ENCODE assay signal across 11 cellular contexts in genomic region chr12:8084351-8084750, GRCh38. TPM values are rescaled to one million over a fixed set of nuclear protein-coding genes. Genes with fewer than 3 reads are reported as not detected.
DNase-seq lines count a peak whose midpoint lies in the region; ATAC-seq and TF ChIP-seq lines count a peak whose summit lies in the region.
"Not testable (repeated sequence)": the region's sequence is repeated elsewhere in the genome, so short reads cannot be mapped to it uniquely, and the experiment has no call there.
"Had no signal": no experiment of that assay in that cellular context is flagged by ENCODE, and none has a peak within 500 bp of the region (broad histone marks: within the 10 kb centered on the region; RNA-seq: fewer than 3 reads in every experiment).

No MANE protein-coding gene starts in this region.

- CTCF ChIA-PET in HEK293 (lab: Yijun Ruan, JAX) = interaction anchor here (0.6 to 0.8 kb wide), 2 partner anchors 18 to 38 kb away, joined by 3 to 4 read pairs; no protein-coding TSS in a partner anchor
- CTCF ChIA-PET in activated CD8-positive, alpha-beta memory T cell treated with anti-CD3 and anti-CD28 coated beads, Interleukin-2, amount 10 ng/mL, durations not matched to agents 7 days and 5 days (lab: Charles Lee) = interaction anchor here (1.8 kb wide), 1 partner anchor 25 kb away, joined by 8 read pairs; no protein-coding TSS in a partner anchor

- H2AFZ ChIP-seq in neural cell (ENCODE audit: low read depth, low read length) = not testable (repeated sequence)

- not testable (repeated sequence) for H3K9me3 Mint-ChIP-seq in T-helper 2 cell treated with Interferon-gamma antibody and Interleukin-4, amounts not matched to agents 5 μg/mL and 100 μg/mL, for 36 hours; activated CD8-positive, alpha-beta memory T cell treated with anti-CD3 and anti-CD28 coated beads, Interleukin-2, amount 10 ng/mL, durations not matched to agents 7 days and 5 days (ENCODE audit: low read depth); activated naive CD4-positive, alpha-beta T cell treated with anti-CD3 and anti-CD28 coated beads, Interleukin-2, amount 50 U/mL, for 72 hours; glutamatergic neuron (ENCODE audit: unreplicated experiment)

- not testable (repeated sequence) for H3K9me3 ChIP-seq in BLaER1; HEK293 (ENCODE audit: control insufficient read depth, insufficient read depth, low read depth, low read length); neural cell (ENCODE audit: low read length)

- peaks cover 66% of the 10 kb centered on the region for H3K79me2 ChIP-seq in neural cell (replicated peaks; ENCODE audit: insufficient read depth, low read length)

- H3K36me3 ChIP-seq in BLaER1 (peaks cover 26% of the 10 kb centered on the region), HEK293 (ENCODE audit: control insufficient read depth in 2 of 2, insufficient read depth in 1 of 2, low read length in 2 of 2) (peaks cover 0 to 12% of the 10 kb centered on the region in 2 experiments; a peak in 2 of 3 replicates)
- not testable (repeated sequence) for H3K36me3 ChIP-seq in neural cell (ENCODE audit: insufficient read depth, low read length)

- not testable (repeated sequence) for TF ChIP-seq RAD21 in neural cell (conservative IDR thresholded peaks at IDR 0.05)

- H3K4me3 ChIP-seq in BLaER1; HEK293 (ENCODE audit: low read depth, low read length): not testable (repeated sequence)
- H3K4me3 ChIP-seq in neural cell (ENCODE audit: low read length) = peak overlapping the region; percentile 81

- H3K36me3 Mint-ChIP-seq in T-helper 2 cell treated with Interferon-gamma antibody and Interleukin-4, amounts not matched to agents 5 μg/mL and 100 μg/mL, for 36 hours (ENCODE audit: low read depth) = peaks cover 21% of the 10 kb centered on the region
- peaks cover 32% of the 10 kb centered on the region for H3K36me3 Mint-ChIP-seq in activated CD8-positive, alpha-beta memory T cell treated with anti-CD3 and anti-CD28 coated beads, Interleukin-2, amount 10 ng/mL, durations not matched to agents 7 days and 5 days
- H3K36me3 Mint-ChIP-seq in activated naive CD4-positive, alpha-beta T cell treated with anti-CD3 and anti-CD28 coated beads, Interleukin-2, amount 50 U/mL, for 72 hours = peaks cover 16 to 24% of the 10 kb centered on the region in 2 donors
- not testable (repeated sequence) for H3K36me3 Mint-ChIP-seq in glutamatergic neuron (ENCODE audit: unreplicated experiment)

- peaks cover 61% of the 10 kb centered on the region for H4K20me1 ChIP-seq in BLaER1
- H4K20me1 ChIP-seq in neural cell (ENCODE audit: insufficient read depth) = not testable (repeated sequence)

- H3K27ac Mint-ChIP-seq in T-helper 2 cell treated with Interferon-gamma antibody and Interleukin-4, amounts not matched to agents 5 μg/mL and 100 μg/mL, for 36 hours = peak overlapping the region; percentile 74
- peak overlapping the region; percentile 77 for H3K27ac Mint-ChIP-seq in activated CD8-positive, alpha-beta memory T cell treated with anti-CD3 and anti-CD28 coated beads, Interleukin-2, amount 10 ng/mL, durations not matched to agents 7 days and 5 days
- H3K27ac Mint-ChIP-seq in activated naive CD4-positive, alpha-beta T cell treated with anti-CD3 and anti-CD28 coated beads, Interleukin-2, amount 50 U/mL, for 72 hours = peak overlapping the region; percentile 50 to 100
- peak overlapping the region; percentile 40 for H3K27ac Mint-ChIP-seq in glutamatergic neuron (ENCODE audit: unreplicated experiment)

- not testable (repeated sequence) for TF ChIP-seq EP300 in neural cell (conservative IDR thresholded peaks at IDR 0.05; ENCODE audit: poor library complexity, severe bottlenecking)

- H3K9ac ChIP-seq in BLaER1; neural cell (ENCODE audit: low read length): not testable (repeated sequence)

- POLR2A ChIA-PET in HEK293 (lab: Yijun Ruan, JAX) = not testable (repeated sequence)

- not testable (repeated sequence) for H3K9me2 ChIP-seq in neural cell (ENCODE audit: insufficient read depth, low read length)

- peak overlapping the region; percentile 91 for H3K4me2 ChIP-seq in BLaER1
- peak overlapping the region; percentile 53 for H3K4me2 ChIP-seq in neural cell (ENCODE audit: low read length)

- not testable (repeated sequence) for TF ChIP-seq CTCF in HEK293 (tag by site-specific recombination; IDR thresholded peaks at IDR 0.05); glutamatergic neuron (IDR thresholded peaks at IDR 0.05; ENCODE audit: partially characterized antibody, unreplicated experiment); neural cell (IDR thresholded peaks at IDR 0.05; ENCODE audit: poor library complexity, severe bottlenecking)

- H3K4me1 Mint-ChIP-seq in T-helper 2 cell treated with Interferon-gamma antibody and Interleukin-4, amounts not matched to agents 5 μg/mL and 100 μg/mL, for 36 hours (ENCODE audit: low read depth) = peaks cover 53% of the 10 kb centered on the region
- H3K4me1 Mint-ChIP-seq in activated CD8-positive, alpha-beta memory T cell treated with anti-CD3 and anti-CD28 coated beads, Interleukin-2, amount 10 ng/mL, durations not matched to agents 7 days and 5 days = peaks cover 61% of the 10 kb centered on the region
- H3K4me1 Mint-ChIP-seq in glutamatergic neuron (ENCODE audit: low read depth, unreplicated experiment) = peaks cover 19% of the 10 kb centered on the region

- not testable (repeated sequence) for DNase-seq in T-helper 2 cell treated with Interferon-gamma antibody and Interleukin-4, amounts not matched to agents 5 μg/mL and 100 μg/mL, for 36 hours (ENCODE audit: low spot score); glutamatergic neuron
- peak; percentile 48 for DNase-seq in activated CD8-positive, alpha-beta memory T cell treated with anti-CD3 and anti-CD28 coated beads, Interleukin-2, amount 10 ng/mL, durations not matched to agents 7 days and 5 days
- DNase-seq in activated naive CD4-positive, alpha-beta T cell treated with anti-CD3 and anti-CD28 coated beads, Interleukin-2, amount 50 U/mL, for 72 hours (ENCODE audit: low spot score in 2 of 2) = peak in 1 of 2 donors; percentile 31
- DNase-seq in stimulated activated CD4-positive, alpha-beta T cell treated with anti-CD3 and anti-CD28 coated beads, Interleukin-4, amount 100 ng/mL, for 24 hours = peak; percentile 33

- not testable (repeated sequence) for H3K27ac ChIP-seq in BLaER1; HEK293 (ENCODE audit: extremely low read depth, low read depth, low read length); neural cell (ENCODE audit: low read length)

- H3K27me3 ChIP-seq in BLaER1; neural cell (ENCODE audit: insufficient read depth, low read depth, low read length): not testable (repeated sequence)

- peak overlapping the region; percentile 95 for H3K4me3 Mint-ChIP-seq in T-helper 2 cell treated with Interferon-gamma antibody and Interleukin-4, amounts not matched to agents 5 μg/mL and 100 μg/mL, for 36 hours
- H3K4me3 Mint-ChIP-seq in activated CD8-positive, alpha-beta memory T cell treated with anti-CD3 and anti-CD28 coated beads, Interleukin-2, amount 10 ng/mL, durations not matched to agents 7 days and 5 days = peak overlapping the region; percentile 100
- peak overlapping the region; percentile 65 for H3K4me3 Mint-ChIP-seq in glutamatergic neuron (ENCODE audit: unreplicated experiment)

- ATAC-seq in activated CD8-positive, alpha-beta memory T cell treated with anti-CD3 and anti-CD28 coated beads, Interleukin-2, amount 10 ng/mL, durations not matched to agents 7 days and 5 days; activated naive CD4-positive, alpha-beta T cell treated with anti-CD3 and anti-CD28 coated beads, Interleukin-2, amount 50 U/mL, for 72 hours: not testable (repeated sequence)

- H3K27me3 Mint-ChIP-seq in T-helper 2 cell treated with Interferon-gamma antibody and Interleukin-4, amounts not matched to agents 5 μg/mL and 100 μg/mL, for 36 hours (ENCODE audit: low read depth); activated CD8-positive, alpha-beta memory T cell treated with anti-CD3 and anti-CD28 coated beads, Interleukin-2, amount 10 ng/mL, durations not matched to agents 7 days and 5 days; glutamatergic neuron (ENCODE audit: unreplicated experiment): not testable (repeated sequence)

- peaks cover 86% of the 10 kb centered on the region for H3K4me1 ChIP-seq in BLaER1
- H3K4me1 ChIP-seq in HEK293 (ENCODE audit: control insufficient read depth, insufficient read depth, low read length) = not testable (repeated sequence)

- H3F3A ChIP-seq in neural cell (ENCODE audit: insufficient read depth, low read length, poor library complexity, severe bottlenecking) = not testable (repeated sequence)

RNA-seq across cellular contexts. Expression of gene NECAP1, which starts 2.3 kb away (rescaled TPM):
- 10 to 100 TPM; 32.4 to 40.5 TPM for total RNA-seq in activated CD8-positive, alpha-beta memory T cell treated with anti-CD3 and anti-CD28 coated beads, Interleukin-2, amount 10 ng/mL, durations not matched to agents 7 days and 5 days
- 10 to 100 TPM; 23.2 to 43.8 TPM for total RNA-seq in activated naive CD4-positive, alpha-beta T cell treated with anti-CD3 and anti-CD28 coated beads, Interleukin-2, amount 50 U/mL, for 72 hours
- total RNA-seq in glutamatergic neuron (ENCODE audit: unreplicated experiment) = 88.2 TPM
- polyA plus RNA-seq in neural cell = 297 and 331 TPM in 2 replicates
- polyA minus RNA-seq in neural cell = 282 and 371 TPM in 2 replicates

RNA-seq across cellular contexts. Expression of gene C3AR1, which starts 18.2 kb away (rescaled TPM):
- 10 to 100 TPM in 1 of 2 experiments, 1 to 10 TPM in 1; 9.3 to 10.7 TPM for total RNA-seq in activated CD8-positive, alpha-beta memory T cell treated with anti-CD3 and anti-CD28 coated beads, Interleukin-2, amount 10 ng/mL, durations not matched to agents 7 days and 5 days
- total RNA-seq in activated naive CD4-positive, alpha-beta T cell treated with anti-CD3 and anti-CD28 coated beads, Interleukin-2, amount 50 U/mL, for 72 hours = 1 to 10 TPM in 1 of 2 donors, under 1 TPM in 1; 0.54 to 3.1 TPM
- not detected for total RNA-seq in glutamatergic neuron (ENCODE audit: unreplicated experiment)
- polyA plus RNA-seq in neural cell = not detected in 2 replicates
- not detected in 2 replicates for polyA minus RNA-seq in neural cell
- total RNA-seq: bronchial epithelial cell, lung microvascular endothelial cell, NCI-H460 had no signal

RNA-seq across cellular contexts. Expression of gene CLEC4A, which starts 39.1 kb away (rescaled TPM):
- total RNA-seq in activated CD8-positive, alpha-beta memory T cell treated with anti-CD3 and anti-CD28 coated beads, Interleukin-2, amount 10 ng/mL, durations not matched to agents 7 days and 5 days = under 1 TPM; 0.19 to 0.79 TPM
- 1 to 10 TPM; 1.8 to 3.5 TPM for total RNA-seq in activated naive CD4-positive, alpha-beta T cell treated with anti-CD3 and anti-CD28 coated beads, Interleukin-2, amount 50 U/mL, for 72 hours
- total RNA-seq in glutamatergic neuron (ENCODE audit: unreplicated experiment) = 0.71 TPM
- 4.1 and 8.0 TPM in 2 replicates for polyA plus RNA-seq in neural cell
- 2.2 TPM in 1 of 2 replicates, not detected in the other for polyA minus RNA-seq in neural cell
- total RNA-seq: lung microvascular endothelial cell, NCI-H460 had no signal

RNA-seq across cellular contexts. Expression of gene FOXJ2, which starts 51.8 kb away (rescaled TPM):
- total RNA-seq in activated CD8-positive, alpha-beta memory T cell treated with anti-CD3 and anti-CD28 coated beads, Interleukin-2, amount 10 ng/mL, durations not matched to agents 7 days and 5 days = 10 to 100 TPM; 17.9 to 18.1 TPM
- total RNA-seq in activated naive CD4-positive, alpha-beta T cell treated with anti-CD3 and anti-CD28 coated beads, Interleukin-2, amount 50 U/mL, for 72 hours = 10 to 100 TPM; 14.3 to 16.9 TPM
- total RNA-seq in glutamatergic neuron (ENCODE audit: unreplicated experiment) = 8.3 TPM
- polyA plus RNA-seq in neural cell = 5.8 and 6.4 TPM in 2 replicates
- polyA minus RNA-seq in neural cell = 6.1 and 8.0 TPM in 2 replicates
